ENCODE assay signal across 8 cellular contexts in genomic region chr3:16906679-16907078, GRCh38. TPM values are rescaled to one million over a fixed set of nuclear protein-coding genes. Genes with fewer than 3 reads are reported as not detected.
A peak's percentile ranks its signal among the peaks of the same experiment; 100 is the strongest.
DNase-seq lines count a peak whose midpoint lies in the region; ATAC-seq and TF ChIP-seq lines count a peak whose summit lies in the region.

No MANE protein-coding gene starts in this region.

- WGBS in smooth muscle cell (ENCODE audit: low lambda C conversion rate), result 10% methylated on average over 2 of the region's 2 CpGs

- CTCF ChIA-PET in activated CD4-positive, alpha-beta T cell treated with anti-CD3 and anti-CD28 coated beads for 36 hours (lab: Charles Lee), result interaction anchor here (0.7 to 1.0 kb wide), 2 partner anchors 11 to 274 kb away, joined by 3 read pairs; no protein-coding TSS in a partner anchor

- H3F3A ChIP-seq in smooth muscle cell (ENCODE audit: low read depth), result no peaks in the 10 kb centered on the region

- intact Hi-C loops in activated CD4-positive, alpha-beta T cell treated with anti-CD3 and anti-CD28 coated beads for 36 hours (cut with DNase I, micrococcal nuclease), result loop anchor here in 1 of 2 experiments (10.0 kb wide), 1 partner anchor 612 kb away; no protein-coding TSS in a partner anchor
- intact Hi-C loops in ascending aorta (cut with DNase I), result no loop called here

- no peak overlapping the region for H3K9ac ChIP-seq in smooth muscle cell (ENCODE audit: low read depth)

- peaks cover 29% of the 10 kb centered on the region for H3K4me1 ChIP-seq in smooth muscle cell (ENCODE audit: low read depth)
- H3K4me1 ChIP-seq in ascending aorta, result peaks cover 0 to 23% of the 10 kb centered on the region in 2 donors

- POLR2A ChIA-PET in activated CD4-positive, alpha-beta T cell treated with anti-CD3 and anti-CD28 coated beads for 36 hours (lab: Charles Lee), result no interaction called here

- H3K9me3 ChIP-seq in smooth muscle cell (replicated peaks; ENCODE audit: low read depth) (no peaks in the 10 kb centered on the region), ascending aorta (no peaks in the 10 kb centered on the region)

- ATAC-seq in activated CD4-positive, alpha-beta T cell treated with anti-CD3 and anti-CD28 coated beads for 36 hours, result peak; percentile 19
- ATAC-seq in activated CD4-positive, CD25-positive, alpha-beta regulatory T cell treated with anti-CD3 and anti-CD28 coated beads, Interleukin-2, amount 50 U/mL, for 24 hours, result no peak

- peaks cover 8% of the 10 kb centered on the region for H3K9me3 Mint-ChIP-seq in activated CD4-positive, alpha-beta T cell treated with anti-CD3 and anti-CD28 coated beads for 36 hours (ENCODE audit: low read depth)

- no peaks in the 10 kb centered on the region for H4K20me1 ChIP-seq in smooth muscle cell (ENCODE audit: low read depth)

- H3K27ac ChIP-seq in smooth muscle cell (ENCODE audit: low read depth) (no peak overlapping the region), ascending aorta (no peak overlapping the region)

- no peak overlapping the region for H3K4me3 Mint-ChIP-seq in activated CD4-positive, alpha-beta T cell treated with anti-CD3 and anti-CD28 coated beads for 36 hours

- H3K36me3 Mint-ChIP-seq in activated CD4-positive, alpha-beta T cell treated with anti-CD3 and anti-CD28 coated beads for 36 hours (ENCODE audit: low read depth), result peaks cover 12% of the 10 kb centered on the region

- peaks cover 83% of the 10 kb centered on the region for H3K4me1 Mint-ChIP-seq in activated CD4-positive, alpha-beta T cell treated with anti-CD3 and anti-CD28 coated beads for 36 hours

- H3K79me2 ChIP-seq in smooth muscle cell (ENCODE audit: low read depth), result no peaks in the 10 kb centered on the region

- TF ChIP-seq CTCF in smooth muscle cell (IDR thresholded peaks at IDR 0.05; ENCODE audit: borderline replicate concordance, insufficient read depth, poor library complexity, severe bottlenecking), result no peak
- TF ChIP-seq CTCF in ascending aorta (IDR thresholded peaks at IDR 0.05), result no peak

- no peak overlapping the region for H3K27ac Mint-ChIP-seq in activated CD4-positive, alpha-beta T cell treated with anti-CD3 and anti-CD28 coated beads for 36 hours

- H2AFZ ChIP-seq in smooth muscle cell (ENCODE audit: low read depth), result no peak overlapping the region

- DNase-seq in activated CD4-positive, alpha-beta T cell treated with anti-CD3 and anti-CD28 coated beads for 36 hours, result no peak
- no peak for DNase-seq in activated CD4-positive, alpha-beta T cell treated with anti-CD3 and anti-CD28 coated beads, Interleukin-2, amount 50 U/mL, for 4 hours
- DNase-seq in NAMALWA (ENCODE audit: low spot score) (peak; percentile 24), dedifferentiated amniotic fluid mesenchymal stem cell (ENCODE audit: extremely low spot score) (peak; percentile 54), smooth muscle cell (lab: John Stamatoyannopoulos, UW; ENCODE audit: unreplicated experiment) (no peak), amniotic stem cell (lab: John Stamatoyannopoulos, UW) (no peak), ascending aorta (ENCODE audit: low spot score in 2 of 2) (no peak)

- H3K27me3 Mint-ChIP-seq in activated CD4-positive, alpha-beta T cell treated with anti-CD3 and anti-CD28 coated beads for 36 hours, result no peaks in the 10 kb centered on the region

- peak overlapping the region; percentile 5 for H3K4me2 ChIP-seq in smooth muscle cell

- H3K27me3 ChIP-seq in smooth muscle cell (ENCODE audit: low read depth), result no peaks in the 10 kb centered on the region
- H3K27me3 ChIP-seq in ascending aorta, result no peaks in the 10 kb centered on the region

- H3K4me3 ChIP-seq in smooth muscle cell (peak overlapping the region; percentile 3), ascending aorta (no peak overlapping the region)

- no peaks in the 10 kb centered on the region for H3K36me3 ChIP-seq in smooth muscle cell (ENCODE audit: low read depth)
- no peaks in the 10 kb centered on the region for H3K36me3 ChIP-seq in ascending aorta

RNA-seq across cellular contexts. Expression of gene PLCL2, which starts 21.9 kb away (rescaled TPM):
- total RNA-seq in activated CD4-positive, alpha-beta T cell treated with anti-CD3 and anti-CD28 coated beads for 36 hours, result 10 to 100 TPM; 12.5 to 15.0 TPM
- total RNA-seq in smooth muscle cell, result 5.0 and 8.7 TPM in 2 replicates
- 2.1 and 3.2 TPM in 2 replicates for polyA plus RNA-seq in smooth muscle cell
- 2.9 TPM for total RNA-seq in ascending aorta

Comparison
In these comparisons a context has a peak if more than half of its experiments do, and no peak if none do; other contexts are left out.
1. DNase-seq: peak in NAMALWA (single experiment) and dedifferentiated amniotic fluid mesenchymal stem cell (single experiment); none in activated CD4-positive, alpha-beta T cell treated with anti-CD3 and anti-CD28 coated beads for 36 hours (single experiment), activated CD4-positive, alpha-beta T cell treated with anti-CD3 and anti-CD28 coated beads, Interleukin-2, amount 50 U/mL, for 4 hours (0 of 2), smooth muscle cell (single experiment), amniotic stem cell (single experiment) and ascending aorta (0 of 2).